Comparison of ENCODE assay signal across 12 cellular contexts in the genomic region with DNA sequence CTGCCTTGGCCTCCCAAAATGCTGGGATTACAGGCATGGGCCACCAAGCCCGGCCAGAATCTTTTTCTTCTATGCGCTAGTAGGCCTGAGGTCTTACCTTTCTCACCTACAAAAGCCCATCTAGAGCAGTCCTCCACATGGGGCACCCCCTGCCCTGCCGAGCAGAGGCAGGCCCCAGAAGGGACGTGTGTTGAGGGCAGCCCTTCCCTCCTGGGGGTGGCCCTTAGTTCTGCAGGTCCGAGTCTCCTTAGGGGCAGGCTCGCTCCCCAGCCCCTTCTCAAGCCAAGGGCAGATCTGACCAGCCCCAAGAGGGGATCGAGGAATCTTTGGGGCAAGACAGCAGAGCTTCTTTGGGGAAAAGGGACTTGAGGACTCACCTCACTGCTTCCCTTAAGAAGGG. TPM values are rescaled to one million over a fixed set of nuclear protein-coding genes. Genes with fewer than 3 reads are reported as not detected.
"Had no signal": no experiment of that assay in that cellular context is flagged by ENCODE, and none has a peak within 500 bp of the region (broad histone marks: within the 10 kb centered on the region; RNA-seq: fewer than 3 reads in every experiment).

No MANE protein-coding gene starts in this region.

- H3K9me3 Mint-ChIP-seq: activated naive CD8-positive, alpha-beta T cell treated with anti-CD3 and anti-CD28 coated beads, Interleukin-2, amount 10 ng/mL, durations not matched to agents 7 days and 5 days; T-cell had no signal

- H3K4me3 ChIP-seq: adrenal gland, PC-9 had no signal

- H3K4me3 Mint-ChIP-seq: activated CD4-positive, alpha-beta T cell treated with anti-CD3 and anti-CD28 coated beads for 36 hours; activated CD8-positive, alpha-beta T cell treated with anti-CD3 and anti-CD28 coated beads, Interleukin-2, amount 10 ng/mL, durations not matched to agents 7 days and 5 days; activated naive CD8-positive, alpha-beta T cell treated with anti-CD3 and anti-CD28 coated beads, Interleukin-2, amount 10 ng/mL, durations not matched to agents 7 days and 5 days had no signal

- H3K9me3 ChIP-seq: adrenal gland had no signal

- H3K36me3 ChIP-seq: adrenal gland had no signal

- DNase-seq: NCI-H1048, SIG-M5 had no signal

- H3K27me3 Mint-ChIP-seq: activated CD4-positive, alpha-beta T cell treated with anti-CD3 and anti-CD28 coated beads for 36 hours had no signal

- H3K27ac Mint-ChIP-seq: activated CD8-positive, alpha-beta T cell treated with anti-CD3 and anti-CD28 coated beads, Interleukin-2, amount 10 ng/mL, durations not matched to agents 7 days and 5 days; activated naive CD8-positive, alpha-beta T cell treated with anti-CD3 and anti-CD28 coated beads, Interleukin-2, amount 10 ng/mL, durations not matched to agents 7 days and 5 days had no signal

- H3K27ac ChIP-seq: adrenal gland, PC-9, VCaP had no signal

- H3K27me3 ChIP-seq: adrenal gland had no signal

RNA-seq across cellular contexts. Expression of a gene that starts 17.9 kb away (rescaled TPM):
- total RNA-seq: activated CD4-positive, alpha-beta T cell treated with anti-CD3 and anti-CD28 coated beads for 36 hours; activated CD8-positive, alpha-beta T cell treated with anti-CD3 and anti-CD28 coated beads, Interleukin-2, amount 10 ng/mL, durations not matched to agents 7 days and 5 days; activated naive CD8-positive, alpha-beta T cell treated with anti-CD3 and anti-CD28 coated beads, Interleukin-2, amount 10 ng/mL, durations not matched to agents 7 days and 5 days; LHCN-M2; M059J; T-cell had no signal

RNA-seq across cellular contexts. Expression of a gene that starts 49.6 kb away (rescaled TPM):
- total RNA-seq: activated CD4-positive, alpha-beta T cell treated with anti-CD3 and anti-CD28 coated beads for 36 hours; activated CD8-positive, alpha-beta T cell treated with anti-CD3 and anti-CD28 coated beads, Interleukin-2, amount 10 ng/mL, durations not matched to agents 7 days and 5 days; activated naive CD8-positive, alpha-beta T cell treated with anti-CD3 and anti-CD28 coated beads, Interleukin-2, amount 10 ng/mL, durations not matched to agents 7 days and 5 days; cardiac septum; LHCN-M2; M059J; T-cell had no signal
